In the genomic region with DNA sequence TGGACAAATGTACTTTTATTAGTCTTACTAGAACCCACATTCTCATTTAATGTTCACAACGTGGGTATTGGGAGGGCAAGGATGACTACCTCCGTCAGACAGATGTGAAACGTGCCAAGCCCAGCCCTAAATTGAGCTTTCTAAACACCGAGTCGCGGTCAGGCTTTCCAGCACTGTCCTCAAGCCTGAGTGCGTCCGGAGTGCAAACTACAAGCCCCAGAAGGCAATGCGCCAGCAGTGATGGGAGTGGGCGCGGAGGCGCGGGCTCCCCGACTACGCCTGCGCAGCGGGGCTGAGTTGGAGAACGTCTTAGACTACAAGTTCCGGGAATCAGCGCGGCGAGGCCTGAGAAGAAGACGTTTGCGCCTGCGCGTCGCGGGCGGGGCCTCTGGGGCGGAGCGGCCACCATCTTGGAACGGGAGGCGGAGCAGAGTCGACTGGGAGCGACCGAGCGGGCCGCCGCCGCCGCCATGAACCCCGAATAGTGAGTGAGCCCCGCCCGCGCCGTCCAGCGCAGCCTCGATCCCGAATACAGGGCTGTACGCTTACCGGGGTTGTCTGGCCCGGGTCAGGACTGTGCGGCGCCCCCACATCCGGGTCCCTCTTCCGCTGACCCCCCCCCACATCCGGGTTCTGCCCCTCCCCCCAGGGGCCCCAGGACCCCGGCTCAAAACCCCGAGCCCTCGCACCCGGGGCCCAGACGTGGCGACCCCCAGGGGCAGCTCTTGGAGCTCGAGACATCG, we compare ENCODE assay signal across 8 cellular contexts. TPM values are rescaled to one million over a fixed set of nuclear protein-coding genes. Genes with fewer than 3 reads are reported as not detected.
A peak's percentile ranks its signal among the peaks of the same experiment; 100 is the strongest.
DNase-seq lines count a peak whose midpoint lies in the region; ATAC-seq, FAIRE-seq and TF ChIP-seq lines count a peak whose summit lies in the region.

A gene (plus strand): TSS at position 430 of the 743 bp plus-strand sequence. CDS start 41 bp downstream, at position 471.

- DNase-seq in AG10803 (ENCODE audit: low read depth) (peak; percentile 99), NCI-H460 (ENCODE audit: extremely low read depth, low read depth) (peak; percentile 98), cerebellar nuclear complex (lab: John Stamatoyannopoulos, UW) (peak; percentile 82 to 99)
- DNase-seq in activated CD4-positive, CD25-positive, alpha-beta regulatory T cell treated with anti-CD3 and anti-CD28 coated beads, Interleukin-2, amount 50 U/mL, for 72 hours = peak; percentile 99
- peak; percentile 99 for DNase-seq in stimulated activated CD4-positive, alpha-beta T cell treated with anti-CD3 and anti-CD28 coated beads, Interleukin-12 subunit alpha, Interleukin-12 subunit beta, amount 100 ng/mL, for 4 hours

- peak within 1 kb of the TSS; percentile 99 for H3K4me3 ChIP-seq in AG10803 (ENCODE audit: low read length)

- ATAC-seq in GM19043 (IDR thresholded peaks at IDR 0.05; ENCODE audit: low read depth, unreplicated experiment) (peak; percentile 74), HG03378 (IDR thresholded peaks at IDR 0.05; ENCODE audit: unreplicated experiment) (peak; percentile 81)

- peak; percentile 81 for FAIRE-seq in islet of Langerhans (lab: Jason Lieb, UNC)

- no peak for TF ChIP-seq CTCF in AG10803 (conservative IDR thresholded peaks at IDR 0.05; ENCODE audit: low read length)

RNA-seq across cellular contexts. Expression of the gene that starts here (rescaled TPM):
- total RNA-seq in NCI-H460 (2014; rRNA removed; shearing (Covaris generic)) = 55.6 and 65.3 TPM in 2 replicates
- polyA plus RNA-seq in NCI-H460 (2014; cell fraction: nucleus; rRNA removed) = 73.8 and 78.2 TPM in 2 replicates

Comparison
In these comparisons a context has a peak if more than half of its experiments do, and no peak if none do; other contexts are left out.
1. Peak in every context shown above with its lines: DNase-seq, ATAC-seq and H3K4me3 ChIP-seq.